Comparison of ENCODE assay signal across 9 cellular contexts in genomic region chr13:114025432-114026127, GRCh38. TPM values are rescaled to one million over a fixed set of nuclear protein-coding genes. Genes with fewer than 3 reads are reported as not detected.
DNase-seq lines count a peak whose midpoint lies in the region; ATAC-seq and TF ChIP-seq lines count a peak whose summit lies in the region.
"Had no signal": no experiment of that assay in that cellular context is flagged by ENCODE, and none has a peak within 500 bp of the region (broad histone marks: within the 10 kb centered on the region; RNA-seq: fewer than 3 reads in every experiment).

No MANE protein-coding gene starts in this region.

- no peak overlapping the region for H3K4me3 Mint-ChIP-seq in activated T-cell treated with anti-CD3 and anti-CD28 coated beads, Interleukin-2, amount 50 U/mL, for 72 hours
- H3K4me3 Mint-ChIP-seq in type B pancreatic cell = no peak overlapping the region
- H3K4me3 Mint-ChIP-seq: CD14-positive monocyte had no signal

- H3K27me3 Mint-ChIP-seq in activated T-cell treated with anti-CD3 and anti-CD28 coated beads, Interleukin-2, amount 50 U/mL, for 72 hours (ENCODE audit: low read depth) = no peaks in the 10 kb centered on the region
- H3K27me3 Mint-ChIP-seq in type B pancreatic cell = no peaks in the 10 kb centered on the region

- no peak overlapping the region for H3K4me3 ChIP-seq in astrocyte of the spinal cord (ENCODE audit: low read depth, low read length)

- peaks cover 2% of the 10 kb centered on the region for H3K4me1 Mint-ChIP-seq in activated T-cell treated with anti-CD3 and anti-CD28 coated beads, Interleukin-2, amount 50 U/mL, for 72 hours (ENCODE audit: low read depth)
- peaks cover 5% of the 10 kb centered on the region for H3K4me1 Mint-ChIP-seq in type B pancreatic cell (ENCODE audit: unreplicated experiment)

- in situ Hi-C loops in astrocyte of the spinal cord (cut with HindIII; ENCODE audit: low sequenced_read_pairs) = no loop called here

- no peak for DNase-seq in activated T-cell treated with anti-CD3 and anti-CD28 coated beads, Interleukin-2, amount 50 U/mL, for 72 hours
- no peak for DNase-seq in activated T-cell treated with anti-CD3 and anti-CD28 coated beads, Interleukin-2, amount 50 U/mL, for 1 hour
- peak; percentile 86 for DNase-seq in astrocyte of the spinal cord (ENCODE audit: low read depth, low spot score)
- peak; percentile 58 for DNase-seq in medulla oblongata (ENCODE audit: extremely low spot score)
- no peak for DNase-seq in type B pancreatic cell (ENCODE audit: extremely low spot score, unreplicated experiment)
- no peak for DNase-seq in NCI-H2196 treated with DMSO at 0.1 percent for 48 hours (lab: John Stamatoyannopoulos, UW; ENCODE audit: unreplicated experiment)
- no peak for DNase-seq in amniotic stem cell (lab: John Stamatoyannopoulos, UW)

- no peak for TF ChIP-seq CTCF in astrocyte of the spinal cord (IDR thresholded peaks at IDR 0.05; ENCODE audit: low read depth, low read length)
- no peak for TF ChIP-seq CTCF in type B pancreatic cell (conservative IDR thresholded peaks at IDR 0.05)

- no peaks in the 10 kb centered on the region for H3K9me3 Mint-ChIP-seq in activated T-cell treated with anti-CD3 and anti-CD28 coated beads, Interleukin-2, amount 50 U/mL, for 72 hours
- no peaks in the 10 kb centered on the region for H3K9me3 Mint-ChIP-seq in type B pancreatic cell

- ATAC-seq in activated T-cell treated with anti-CD3 and anti-CD28 coated beads, Interleukin-2, amount 50 U/mL, for 72 hours (replicated peaks in 1 of 2) = no peak
- no peak for ATAC-seq in GM19397 (IDR thresholded peaks at IDR 0.05; ENCODE audit: unreplicated experiment)

- peak overlapping the region; percentile 72 for H3K27ac Mint-ChIP-seq in activated T-cell treated with anti-CD3 and anti-CD28 coated beads, Interleukin-2, amount 50 U/mL, for 72 hours
- H3K27ac Mint-ChIP-seq in type B pancreatic cell = peak overlapping the region; percentile 46

- H3K36me3 Mint-ChIP-seq in activated T-cell treated with anti-CD3 and anti-CD28 coated beads, Interleukin-2, amount 50 U/mL, for 72 hours (ENCODE audit: insufficient read depth in 2 of 2) = peaks cover 2 to 7% of the 10 kb centered on the region in 2 donors
- no peaks in the 10 kb centered on the region for H3K36me3 Mint-ChIP-seq in type B pancreatic cell

RNA-seq across cellular contexts. Expression of gene C13orf46, which starts 51.7 kb away (rescaled TPM):
- total RNA-seq in activated T-cell treated with anti-CD3 and anti-CD28 coated beads, Interleukin-2, amount 50 U/mL, for 72 hours = 1 to 10 TPM; 4.6 to 6.9 TPM
- total RNA-seq in type B pancreatic cell (ENCODE audit: low replicate concordance) = 0.29 TPM in 1 of 2 replicates, not detected in the other

Comparison
In these comparisons a context has a peak if more than half of its experiments do, and no peak if none do; other contexts are left out.
1. DNase-seq: peak in astrocyte of the spinal cord (single experiment) and medulla oblongata (single experiment); none in activated T-cell treated with anti-CD3 and anti-CD28 coated beads, Interleukin-2, amount 50 U/mL, for 72 hours (0 of 2), activated T-cell treated with anti-CD3 and anti-CD28 coated beads, Interleukin-2, amount 50 U/mL, for 1 hour (single experiment), type B pancreatic cell (single experiment), NCI-H2196 treated with DMSO at 0.1 percent for 48 hours (single experiment) and amniotic stem cell (single experiment).